Comparison of ENCODE assay signal across 1 cellular context in genomic region chr1:64129708-64130107, GRCh38.
TF ChIP-seq lines count a peak whose summit lies in the region.

No MANE protein-coding gene starts in this region.

TF ChIP-seq in IMR-90, 13 proteins besides CTCF, POLR2A, EP300 and RAD21 (continued from another document):
- TF ChIP-seq SMC3 (IDR thresholded peaks at IDR 0.05; ENCODE audit: low read depth, low read length) (no peak), MXI1 (IDR thresholded peaks at IDR 0.05; ENCODE audit: borderline replicate concordance, low read depth, low read length) (no peak), FOS (IDR thresholded peaks at IDR 0.05; ENCODE audit: low read depth, low read length) (no peak)
